In the genomic region with DNA sequence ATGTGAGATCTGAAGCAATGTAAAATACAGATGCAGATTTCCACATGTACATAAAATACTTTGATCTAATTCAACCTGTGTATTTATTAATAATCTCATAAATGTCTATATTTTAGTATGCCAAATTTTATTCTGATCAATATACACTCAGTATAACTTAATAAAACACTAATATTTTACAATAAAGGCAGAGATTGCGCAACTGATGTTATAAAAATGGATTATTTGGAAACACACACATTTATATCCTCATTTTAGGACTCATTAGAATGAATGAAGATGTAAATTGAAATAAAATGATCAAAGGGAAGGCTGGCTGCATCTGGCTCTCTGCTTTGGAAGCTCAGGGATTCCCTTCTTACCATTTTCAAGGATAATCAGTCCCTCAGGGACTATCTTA, we compare ENCODE assay signal across 18 cellular contexts.
"Had no signal": no experiment of that assay in that cellular context is flagged by ENCODE, and none has a peak within 500 bp of the region (broad histone marks: within the 10 kb centered on the region; RNA-seq: fewer than 3 reads in every experiment).

No MANE protein-coding gene starts in this region.

- DNase-seq: effector memory CD4-positive, alpha-beta T cell; heart right ventricle; hypothalamus; kidney glomerular epithelial cell; mesendoderm; naive B cell; occipital lobe; psoas muscle; retina; spleen; stimulated activated CD4-positive, alpha-beta T cell treated with anti-CD3 and anti-CD28 coated beads, Interleukin-15, amount 100 ng/mL, for 24 hours; stimulated activated CD4-positive, alpha-beta T cell treated with anti-CD3 and anti-CD28 coated beads, Interleukin-1b, Interleukin-23, amount 100 ng/mL, for 48 hours; stimulated activated CD4-positive, alpha-beta T cell treated with anti-CD3 and anti-CD28 coated beads, Interleukin-4, amount 100 ng/mL, for 24 hours; testis had no signal

- H3K4me1 Mint-ChIP-seq: naive B cell; nephron; stimulated activated memory B cell treated with anti-CD40 and anti-IgM and Interleukin-4, amounts not matched to agents 10 μg/mL and 1 μg/mL and 100 μg/mL, for 72 hours had no signal

- H3K36me3 ChIP-seq: heart right ventricle, spleen, tibial nerve had no signal

- H3K27me3 Mint-ChIP-seq: naive B cell; stimulated activated memory B cell treated with anti-CD40 and anti-IgM and Interleukin-4, amounts not matched to agents 10 μg/mL and 1 μg/mL and 100 μg/mL, for 72 hours; stimulated activated naive CD8-positive, alpha-beta T cell treated with anti-CD3 and anti-CD28 coated beads, Interleukin-15, Interleukin-2, amounts not matched to agents 100 ng/mL and 50 ng/mL, for 24 hours had no signal

- H3K27me3 ChIP-seq: heart right ventricle, spleen, testis, tibial nerve had no signal

- H3K4me3 ChIP-seq: heart right ventricle, psoas muscle, spleen, testis, tibial nerve had no signal

- H3K9me3 Mint-ChIP-seq: nephron; stimulated activated memory B cell treated with anti-CD40 and anti-IgM and Interleukin-4, amounts not matched to agents 10 μg/mL and 1 μg/mL and 100 μg/mL, for 72 hours had no signal

- H3K9me3 ChIP-seq: heart right ventricle, psoas muscle, spleen, testis, tibial nerve had no signal

- H3K27ac Mint-ChIP-seq: naive B cell; nephron; stimulated activated memory B cell treated with anti-CD40 and anti-IgM and Interleukin-4, amounts not matched to agents 10 μg/mL and 1 μg/mL and 100 μg/mL, for 72 hours; stimulated activated naive CD8-positive, alpha-beta T cell treated with anti-CD3 and anti-CD28 coated beads, Interleukin-15, Interleukin-2, amounts not matched to agents 100 ng/mL and 50 ng/mL, for 24 hours had no signal

- H3K36me3 Mint-ChIP-seq: naive B cell; stimulated activated memory B cell treated with anti-CD40 and anti-IgM and Interleukin-4, amounts not matched to agents 10 μg/mL and 1 μg/mL and 100 μg/mL, for 72 hours had no signal

- H3K4me3 Mint-ChIP-seq: naive B cell; nephron; stimulated activated memory B cell treated with anti-CD40 and anti-IgM and Interleukin-4, amounts not matched to agents 10 μg/mL and 1 μg/mL and 100 μg/mL, for 72 hours; stimulated activated naive CD8-positive, alpha-beta T cell treated with anti-CD3 and anti-CD28 coated beads, Interleukin-15, Interleukin-2, amounts not matched to agents 100 ng/mL and 50 ng/mL, for 24 hours had no signal
